In the genomic region with DNA sequence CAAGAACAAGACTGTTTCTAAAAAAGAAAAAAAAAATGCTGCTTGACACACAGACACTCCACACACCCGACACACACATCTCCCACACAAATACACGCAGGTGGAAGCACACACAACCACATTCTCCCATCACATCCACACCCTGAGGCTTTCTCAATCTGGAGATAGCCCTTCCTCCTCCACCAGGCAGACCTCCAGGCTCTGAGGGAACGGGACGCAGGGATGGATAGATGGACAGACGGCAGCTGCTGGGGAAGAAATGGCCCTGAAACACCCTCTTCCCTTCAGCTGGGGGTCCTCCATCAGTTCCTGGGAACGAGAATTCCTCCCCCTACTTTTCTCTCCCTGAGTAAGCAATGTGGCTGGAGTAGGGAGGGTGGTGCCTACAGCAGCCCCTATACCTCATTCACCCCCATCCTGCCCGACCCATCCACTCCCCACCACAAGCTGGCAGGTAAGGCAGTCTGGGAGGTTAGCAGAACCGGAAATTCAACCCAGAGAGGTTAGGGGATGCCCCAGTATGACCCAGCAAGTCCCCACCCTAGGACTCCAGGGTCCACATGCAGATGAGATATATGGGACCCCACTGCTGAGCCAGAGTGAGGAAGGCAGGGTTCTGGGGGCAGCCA, we compare ENCODE assay signal across 1 cellular context.
TF ChIP-seq lines count a peak whose summit lies in the region.

No MANE protein-coding gene starts in this region.

TF ChIP-seq in HepG2, 621 proteins besides CTCF, POLR2A, EP300 and RAD21:
- peak; percentile 24; the same call in 1 of the 2 replicates for TF ChIP-seq JUND (CRISPR knock-in tag; IDR thresholded peaks at IDR 0.05)
- TF ChIP-seq, protein P1, sequence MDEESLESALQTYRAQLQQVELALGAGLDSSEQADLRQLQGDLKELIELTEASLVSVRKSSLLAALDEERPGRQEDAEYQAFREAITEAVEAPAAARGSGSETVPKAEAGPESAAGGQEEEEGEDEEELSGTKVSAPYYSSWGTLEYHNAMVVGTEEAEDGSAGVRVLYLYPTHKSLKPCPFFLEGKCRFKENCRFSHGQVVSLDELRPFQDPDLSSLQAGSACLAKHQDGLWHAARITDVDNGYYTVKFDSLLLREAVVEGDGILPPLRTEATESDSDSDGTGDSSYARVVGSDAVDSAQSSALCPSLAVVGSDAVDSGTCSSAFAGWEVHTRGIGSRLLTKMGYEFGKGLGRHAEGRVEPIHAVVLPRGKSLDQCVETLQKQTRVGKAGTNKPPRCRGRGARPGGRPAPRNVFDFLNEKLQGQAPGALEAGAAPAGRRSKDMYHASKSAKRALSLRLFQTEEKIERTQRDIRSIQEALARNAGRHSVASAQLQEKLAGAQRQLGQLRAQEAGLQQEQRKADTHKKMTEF (CRISPR knock-in tag; IDR thresholded peaks at IDR 0.05), result no peak
- no peak for TF ChIP-seq PLRG1 (conservative IDR thresholded peaks at IDR 0.05)
- no peak for TF ChIP-seq SAFB2 (CRISPR knock-in tag; IDR thresholded peaks at IDR 0.05; ENCODE audit: borderline replicate concordance, low read depth)
- 0 out of 2 replicates have a peak, but pooled peaks have one; percentile 33 for TF ChIP-seq ZHX1 (CRISPR knock-in tag; IDR thresholded peaks at IDR 0.05; ENCODE audit: low read depth)
- no peak for TF ChIP-seq PCBP1 (IDR thresholded peaks at IDR 0.05; ENCODE audit: borderline replicate concordance, low read depth, low read length)
- TF ChIP-seq SALL2 (CRISPR knock-in tag; IDR thresholded peaks at IDR 0.05), result no peak
- no peak for TF ChIP-seq HIC2 (CRISPR knock-in tag; IDR thresholded peaks at IDR 0.05; ENCODE audit: low read depth)
- TF ChIP-seq, protein P2, sequence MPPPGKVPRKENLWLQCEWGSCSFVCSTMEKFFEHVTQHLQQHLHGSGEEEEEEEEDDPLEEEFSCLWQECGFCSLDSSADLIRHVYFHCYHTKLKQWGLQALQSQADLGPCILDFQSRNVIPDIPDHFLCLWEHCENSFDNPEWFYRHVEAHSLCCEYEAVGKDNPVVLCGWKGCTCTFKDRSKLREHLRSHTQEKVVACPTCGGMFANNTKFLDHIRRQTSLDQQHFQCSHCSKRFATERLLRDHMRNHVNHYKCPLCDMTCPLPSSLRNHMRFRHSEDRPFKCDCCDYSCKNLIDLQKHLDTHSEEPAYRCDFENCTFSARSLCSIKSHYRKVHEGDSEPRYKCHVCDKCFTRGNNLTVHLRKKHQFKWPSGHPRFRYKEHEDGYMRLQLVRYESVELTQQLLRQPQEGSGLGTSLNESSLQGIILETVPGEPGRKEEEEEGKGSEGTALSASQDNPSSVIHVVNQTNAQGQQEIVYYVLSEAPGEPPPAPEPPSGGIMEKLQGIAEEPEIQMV (CRISPR knock-in tag; IDR thresholded peaks at IDR 0.05; ENCODE audit: low read depth), result no peak
- TF ChIP-seq NFE2 (CRISPR knock-in tag; IDR thresholded peaks at IDR 0.05), result no peak
- TF ChIP-seq ZNF446 (CRISPR knock-in tag; IDR thresholded peaks at IDR 0.05), result no peak
- TF ChIP-seq ZNF687 (CRISPR knock-in tag; IDR thresholded peaks at IDR 0.05), result peak; percentile 36; the same call in 1 of the 2 replicates
- no peak for TF ChIP-seq DRAP1 (CRISPR knock-in tag; IDR thresholded peaks at IDR 0.05)
- TF ChIP-seq TAF15 (IDR thresholded peaks at IDR 0.05; ENCODE audit: low read depth, low read length, poor library complexity, severe bottlenecking), result no peak
- no peak for TF ChIP-seq ZBTB43 (CRISPR knock-in tag; conservative IDR thresholded peaks at IDR 0.05)
- no peak for TF ChIP-seq POLR2G (IDR thresholded peaks at IDR 0.05; ENCODE audit: low read depth, low read length)
- 0 out of 2 replicates have a peak, but pooled peaks have one; percentile 6 for TF ChIP-seq ARNT2 (CRISPR knock-in tag; IDR thresholded peaks at IDR 0.05; ENCODE audit: low read depth)
- peak; percentile 50; the same call in 1 of the 2 replicates for TF ChIP-seq SALL1 (CRISPR knock-in tag; IDR thresholded peaks at IDR 0.05)
- 0 out of 2 replicates have a peak, but pooled peaks have one; percentile 25 for TF ChIP-seq NRL (CRISPR knock-in tag; IDR thresholded peaks at IDR 0.05; ENCODE audit: borderline replicate concordance)
- TF ChIP-seq ZNF746 (CRISPR knock-in tag; IDR thresholded peaks at IDR 0.05), result no peak
- no peak for TF ChIP-seq ZFAT (CRISPR knock-in tag; conservative IDR thresholded peaks at IDR 0.05)
- TF ChIP-seq ZNF501 (CRISPR knock-in tag; IDR thresholded peaks at IDR 0.05), result 0 out of 2 replicates have a peak, but pooled peaks have one; percentile 14
- TF ChIP-seq ZFP36 (IDR thresholded peaks at IDR 0.05; ENCODE audit: borderline replicate concordance, low read depth, low read length, partially characterized antibody), result peak; percentile 83
- 0 out of 2 replicates have a peak, but pooled peaks have one; percentile 62 for TF ChIP-seq ZNF224 (CRISPR knock-in tag; IDR thresholded peaks at IDR 0.05)
- TF ChIP-seq ZBTB7A (CRISPR knock-in tag; IDR thresholded peaks at IDR 0.05), result 0 out of 2 replicates have a peak, but pooled peaks have one; percentile 12
- no peak for TF ChIP-seq NFATC3 (CRISPR knock-in tag; IDR thresholded peaks at IDR 0.05)
